ENCODE assay signal across 6 cellular contexts in the genomic region with DNA sequence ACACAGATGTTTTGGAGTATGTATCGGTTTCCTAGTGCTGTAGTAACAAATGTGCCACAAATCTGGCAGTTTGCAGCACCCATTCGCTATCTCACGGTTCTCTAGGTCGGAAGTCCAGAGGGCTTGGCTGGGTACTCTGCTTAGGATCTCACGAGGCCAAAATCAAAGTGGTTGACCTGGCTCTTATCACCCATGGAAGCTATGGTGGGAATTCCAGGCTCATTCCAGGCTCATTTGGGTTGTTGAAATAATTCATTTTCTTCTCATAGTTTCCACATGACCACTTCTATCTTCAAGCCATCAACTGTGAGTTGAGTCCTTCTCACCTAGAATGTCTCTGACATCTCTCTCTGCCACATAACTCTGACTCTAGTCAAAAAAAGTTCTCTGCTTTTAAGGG.
"Had no signal": no experiment of that assay in that cellular context is flagged by ENCODE, and none has a peak within 500 bp of the region (broad histone marks: within the 10 kb centered on the region; RNA-seq: fewer than 3 reads in every experiment).

No MANE protein-coding gene starts in this region.

- H3K4me3 Mint-ChIP-seq: HFFc6 had no signal

- DNase-seq: GM23248, GOT3, HFFc6, IMR-90 had no signal

- FAIRE-seq: HTR-8/SVneo had no signal

- H3K36me3 ChIP-seq: HAP-1 had no signal

- H3K4me3 ChIP-seq: GM23248, HAP-1 had no signal

- H3K27ac Mint-ChIP-seq: HFFc6 had no signal

- H3K27ac ChIP-seq: GM23248 had no signal

- H3K9ac ChIP-seq: GM23248 had no signal

- H3K9me3 ChIP-seq: HAP-1 had no signal

- H3K4me1 ChIP-seq: HAP-1 had no signal

- H2AFZ ChIP-seq: GM23248 had no signal
